Comparison of ENCODE assay signal across 19 cellular contexts in the genomic region with DNA sequence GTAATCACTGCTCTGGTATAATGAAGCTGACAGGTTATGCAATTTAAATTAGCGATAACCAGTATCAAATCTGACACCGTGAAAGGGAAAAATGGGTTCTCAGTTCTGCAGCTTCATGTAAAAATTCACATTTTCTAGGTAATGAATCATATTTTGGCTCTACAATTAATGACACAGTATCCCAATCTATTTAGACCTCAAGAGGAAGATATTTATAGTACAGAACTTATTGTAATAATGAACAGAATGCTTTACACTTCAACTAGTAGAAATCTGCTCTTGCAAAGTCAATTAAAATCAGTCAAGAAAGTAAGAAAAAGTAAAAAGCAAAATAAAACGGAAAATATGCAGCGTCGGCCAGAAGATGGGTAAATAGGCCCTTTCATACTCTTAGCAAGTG. TPM values are rescaled to one million over a fixed set of nuclear protein-coding genes. Genes with fewer than 3 reads are reported as not detected.
A peak's percentile ranks its signal among the peaks of the same experiment; 100 is the strongest.
DNase-seq lines count a peak whose midpoint lies in the region; ATAC-seq lines count a peak whose summit lies in the region.
"Had no signal": no experiment of that assay in that cellular context is flagged by ENCODE, and none has a peak within 500 bp of the region (broad histone marks: within the 10 kb centered on the region; RNA-seq: fewer than 3 reads in every experiment).

No MANE protein-coding gene starts in this region.

- H3K36me3 ChIP-seq in SK-N-MC (ENCODE audit: insufficient read depth, low read length), result peaks cover 40% of the 10 kb centered on the region
- H3K36me3 ChIP-seq in naive thymus-derived CD4-positive, alpha-beta T cell (ENCODE audit: control insufficient read depth in 2 of 3, insufficient read depth in 3 of 3, low read length in 3 of 3), result peaks cover 0 to 48% (median 11%) of the 10 kb centered on the region in 3 experiments
- peaks cover 22% of the 10 kb centered on the region for H3K36me3 ChIP-seq in skeletal muscle satellite cell (ENCODE audit: insufficient read depth, low read length)
- H3K36me3 ChIP-seq in aorta (ENCODE audit: control insufficient read depth in 1 of 2, insufficient read depth in 2 of 2, low read length in 1 of 2), result peaks cover 0 to 3% of the 10 kb centered on the region in 2 donors

- no peaks in the 10 kb centered on the region for H3K4me1 ChIP-seq in naive thymus-derived CD4-positive, alpha-beta T cell (ENCODE audit: control insufficient read depth in 2 of 2, insufficient read depth in 2 of 2, low read length in 2 of 2)
- H3K4me1 ChIP-seq in skeletal muscle satellite cell (ENCODE audit: control insufficient read depth, insufficient read depth, low read length) (peaks cover 9% of the 10 kb centered on the region), aorta (ENCODE audit: control insufficient read depth in 1 of 2, insufficient read depth in 2 of 2, low read length in 2 of 2) (no peaks in the 10 kb centered on the region)

- H3K27ac ChIP-seq in SK-N-MC (peak overlapping the region; percentile 76; the same call in 1 of the 2 replicates), aorta (ENCODE audit: low read depth in 1 of 2, low read length in 2 of 2) (no peak overlapping the region)
- no peak overlapping the region for H3K27ac ChIP-seq in naive thymus-derived CD4-positive, alpha-beta T cell (ENCODE audit: low read depth, low read length)

- no peaks in the 10 kb centered on the region for H3K27me3 Mint-ChIP-seq in activated T-cell treated with anti-CD3 and anti-CD28 coated beads, Interleukin-2, amount 50 U/mL, for 24 hours
- no peaks in the 10 kb centered on the region for H3K27me3 Mint-ChIP-seq in activated T-cell treated with anti-CD3 and anti-CD28 coated beads, Interleukin-2, amount 50 U/mL, for 4 hours (ENCODE audit: low read depth)
- H3K27me3 Mint-ChIP-seq in naive thymus-derived CD4-positive, alpha-beta T cell, result no peaks in the 10 kb centered on the region
- no peaks in the 10 kb centered on the region for H3K27me3 Mint-ChIP-seq in stimulated activated naive B cell treated with anti-CD40 and anti-IgM and Interleukin-4, amounts not matched to agents 10 μg/mL and 1 μg/mL and 100 μg/mL, for 72 hours

- H3K27me3 ChIP-seq in naive thymus-derived CD4-positive, alpha-beta T cell (ENCODE audit: control insufficient read depth in 2 of 2, insufficient read depth in 2 of 2, low read length in 2 of 2), result no peaks in the 10 kb centered on the region
- no peaks in the 10 kb centered on the region for H3K27me3 ChIP-seq in skeletal muscle satellite cell (ENCODE audit: control insufficient read depth, insufficient read depth, low read length)
- no peaks in the 10 kb centered on the region for H3K27me3 ChIP-seq in aorta (ENCODE audit: control insufficient read depth in 1 of 2, insufficient read depth in 2 of 2, low read length in 1 of 2)

- CTCF ChIA-PET in naive thymus-derived CD4-positive, alpha-beta T cell (lab: Charles Lee), result no interaction called here

- H3K36me3 Mint-ChIP-seq in activated T-cell treated with anti-CD3 and anti-CD28 coated beads, Interleukin-2, amount 50 U/mL, for 24 hours (ENCODE audit: low read depth), result peaks cover 90% of the 10 kb centered on the region
- H3K36me3 Mint-ChIP-seq in activated T-cell treated with anti-CD3 and anti-CD28 coated beads, Interleukin-2, amount 50 U/mL, for 4 hours (ENCODE audit: insufficient read depth), result peaks cover 47% of the 10 kb centered on the region
- peaks cover 16 to 54% (median 44%) of the 10 kb centered on the region in 5 donors for H3K36me3 Mint-ChIP-seq in naive thymus-derived CD4-positive, alpha-beta T cell
- peaks cover 44 to 57% of the 10 kb centered on the region in 2 donors for H3K36me3 Mint-ChIP-seq in stimulated activated naive B cell treated with anti-CD40 and anti-IgM and Interleukin-4, amounts not matched to agents 10 μg/mL and 1 μg/mL and 100 μg/mL, for 72 hours

- H3K4me1 Mint-ChIP-seq in activated T-cell treated with anti-CD3 and anti-CD28 coated beads, Interleukin-2, amount 50 U/mL, for 24 hours (ENCODE audit: low read depth), result peaks cover 44% of the 10 kb centered on the region
- peaks cover 33% of the 10 kb centered on the region for H3K4me1 Mint-ChIP-seq in activated T-cell treated with anti-CD3 and anti-CD28 coated beads, Interleukin-2, amount 50 U/mL, for 4 hours (ENCODE audit: low read depth)
- peaks cover 14 to 56% (median 48%) of the 10 kb centered on the region in 7 donors for H3K4me1 Mint-ChIP-seq in naive thymus-derived CD4-positive, alpha-beta T cell
- peaks cover 9 to 15% of the 10 kb centered on the region in 2 donors for H3K4me1 Mint-ChIP-seq in stimulated activated naive B cell treated with anti-CD40 and anti-IgM and Interleukin-4, amounts not matched to agents 10 μg/mL and 1 μg/mL and 100 μg/mL, for 72 hours

- H3K27ac Mint-ChIP-seq in activated T-cell treated with anti-CD3 and anti-CD28 coated beads, Interleukin-2, amount 50 U/mL, for 24 hours, result peak overlapping the region; percentile 9
- H3K27ac Mint-ChIP-seq in naive thymus-derived CD4-positive, alpha-beta T cell, result peak overlapping the region in 6 of 9 donors; percentile 2 to 71 (median 52)
- no peak overlapping the region for H3K27ac Mint-ChIP-seq in stimulated activated naive B cell treated with anti-CD40 and anti-IgM and Interleukin-4, amounts not matched to agents 10 μg/mL and 1 μg/mL and 100 μg/mL, for 72 hours

- ATAC-seq in activated T-cell treated with anti-CD3 and anti-CD28 coated beads, Interleukin-2, amount 50 U/mL, for 4 hours, result no peak
- no peak for ATAC-seq in naive thymus-derived CD4-positive, alpha-beta T cell
- no peak for ATAC-seq in aorta (ENCODE audit: low FRiP score)
- no peak for ATAC-seq in stimulated activated naive B cell treated with anti-CD40 and anti-IgM and Interleukin-4, amounts not matched to agents 10 μg/mL and 1 μg/mL and 100 μg/mL, for 72 hours (replicated peaks)
- ATAC-seq: CD8-positive, alpha-beta T cell; GM12878 had no signal

- intact Hi-C loops in naive thymus-derived CD4-positive, alpha-beta T cell (cut with micrococcal nuclease), result no loop called here
- intact Hi-C loops in aorta (cut with DNase I), result no loop called here

- peak overlapping the region; percentile 70 for H3K4me3 ChIP-seq in SK-N-MC
- no peak overlapping the region for H3K4me3 ChIP-seq in naive thymus-derived CD4-positive, alpha-beta T cell (ENCODE audit: low read length)
- no peak overlapping the region for H3K4me3 ChIP-seq in skeletal muscle satellite cell (ENCODE audit: low read length)
- no peak overlapping the region for H3K4me3 ChIP-seq in aorta (ENCODE audit: low read length in 2 of 2)
- H3K4me3 ChIP-seq: GM12878 had no signal

- H3K9me3 Mint-ChIP-seq in activated T-cell treated with anti-CD3 and anti-CD28 coated beads, Interleukin-2, amount 50 U/mL, for 24 hours, result no peaks in the 10 kb centered on the region
- no peaks in the 10 kb centered on the region for H3K9me3 Mint-ChIP-seq in activated T-cell treated with anti-CD3 and anti-CD28 coated beads, Interleukin-2, amount 50 U/mL, for 4 hours
- peaks cover 0 to 3% (median 0%) of the 10 kb centered on the region in 11 donors for H3K9me3 Mint-ChIP-seq in naive thymus-derived CD4-positive, alpha-beta T cell
- H3K9me3 Mint-ChIP-seq in stimulated activated naive B cell treated with anti-CD40 and anti-IgM and Interleukin-4, amounts not matched to agents 10 μg/mL and 1 μg/mL and 100 μg/mL, for 72 hours, result no peaks in the 10 kb centered on the region
- H3K9me3 Mint-ChIP-seq: CD8-positive, alpha-beta T cell; H9 had no signal

- POLR2A ChIA-PET in naive thymus-derived CD4-positive, alpha-beta T cell (lab: Charles Lee), result interaction anchor here (1.1 to 1.2 kb wide), 2 partner anchors 13 kb away, joined by 3 read pairs; no protein-coding TSS in a partner anchor

- H3K4me3 Mint-ChIP-seq in activated T-cell treated with anti-CD3 and anti-CD28 coated beads, Interleukin-2, amount 50 U/mL, for 24 hours, result no peak overlapping the region
- no peak overlapping the region for H3K4me3 Mint-ChIP-seq in activated T-cell treated with anti-CD3 and anti-CD28 coated beads, Interleukin-2, amount 50 U/mL, for 4 hours
- no peak overlapping the region for H3K4me3 Mint-ChIP-seq in naive thymus-derived CD4-positive, alpha-beta T cell
- no peak overlapping the region for H3K4me3 Mint-ChIP-seq in stimulated activated naive B cell treated with anti-CD40 and anti-IgM and Interleukin-4, amounts not matched to agents 10 μg/mL and 1 μg/mL and 100 μg/mL, for 72 hours
- H3K4me3 Mint-ChIP-seq: CD8-positive, alpha-beta T cell; H9 had no signal

- no peak for DNase-seq in activated T-cell treated with anti-CD3 and anti-CD28 coated beads, Interleukin-2, amount 50 U/mL, for 24 hours
- no peak for DNase-seq in activated T-cell treated with anti-CD3 and anti-CD28 coated beads, Interleukin-2, amount 50 U/mL, for 4 hours
- DNase-seq in SK-N-MC (ENCODE audit: low read depth, low spot score), result no peak
- no peak for DNase-seq in naive thymus-derived CD4-positive, alpha-beta T cell
- DNase-seq in NOMO-1 treated with dmso at 0.1 percent for 144 hours (lab: John Stamatoyannopoulos, UW; ENCODE audit: unreplicated experiment), result no peak
- DNase-seq in aorta, result no peak
- no peak for DNase-seq in stimulated activated naive B cell treated with anti-CD40 and anti-IgM and Interleukin-4, amounts not matched to agents 10 μg/mL and 1 μg/mL and 100 μg/mL, for 72 hours
- DNase-seq: 8988T; CD8-positive, alpha-beta T cell; GDM1; H9; IMR-90; Karpas-422; MM.1S; NCI-H1092 treated with DMSO at 0.1 percent for 48 hours; NCI-H2081 treated with DMSO at 0.1 percent for 48 hours; NCI-H2227 treated with DMSO at 0.1 percent for 48 hours had no signal

- no peaks in the 10 kb centered on the region for H3K9me3 ChIP-seq in SK-N-MC (ENCODE audit: low read depth, low read length)
- no peaks in the 10 kb centered on the region for H3K9me3 ChIP-seq in naive thymus-derived CD4-positive, alpha-beta T cell (ENCODE audit: control insufficient read depth in 2 of 3, low read length in 3 of 3)
- H3K9me3 ChIP-seq in skeletal muscle satellite cell (replicated peaks; ENCODE audit: low read length), result no peaks in the 10 kb centered on the region
- H3K9me3 ChIP-seq in aorta (ENCODE audit: control insufficient read depth, low read length), result no peaks in the 10 kb centered on the region

- peak overlapping the region; percentile 34 for H3K4me2 ChIP-seq in skeletal muscle satellite cell (ENCODE audit: low read length)

- H3K9ac ChIP-seq in SK-N-MC (ENCODE audit: insufficient read length) (no peak overlapping the region), skeletal muscle satellite cell (ENCODE audit: low read depth, low read length) (no peak overlapping the region)

- WGBS in aorta, 2 donors, result 70% methylated on average over 5 of the region's 5 CpGs

RNA-seq across cellular contexts. Expression of a gene that starts 24.3 kb away (rescaled TPM):
- 10 to 100 TPM; 55.7 to 72.6 (median 63.1) TPM for total RNA-seq in activated T-cell treated with anti-CD3 and anti-CD28 coated beads, Interleukin-2, amount 50 U/mL, for 4 hours
- 10 to 100 TPM; 43.5 to 72.2 (median 57.0) TPM for total RNA-seq in naive thymus-derived CD4-positive, alpha-beta T cell
- 10 to 100 TPM; 15.4 to 17.7 TPM for polyA plus RNA-seq in naive thymus-derived CD4-positive, alpha-beta T cell
- total RNA-seq in skeletal muscle satellite cell (2012; rRNA removed), result 60.7 and 64.1 TPM in 2 replicates
- 100 to 1,000 TPM; 118 to 119 TPM for total RNA-seq in aorta
- 10 to 100 TPM; 13.1 to 21.7 TPM for polyA plus RNA-seq in aorta
